ENCODE assay signal across 1 cellular context in genomic region chr22:40679249-40679963, GRCh38.
TF ChIP-seq lines count a peak whose summit lies in the region.

A gene with protein sequence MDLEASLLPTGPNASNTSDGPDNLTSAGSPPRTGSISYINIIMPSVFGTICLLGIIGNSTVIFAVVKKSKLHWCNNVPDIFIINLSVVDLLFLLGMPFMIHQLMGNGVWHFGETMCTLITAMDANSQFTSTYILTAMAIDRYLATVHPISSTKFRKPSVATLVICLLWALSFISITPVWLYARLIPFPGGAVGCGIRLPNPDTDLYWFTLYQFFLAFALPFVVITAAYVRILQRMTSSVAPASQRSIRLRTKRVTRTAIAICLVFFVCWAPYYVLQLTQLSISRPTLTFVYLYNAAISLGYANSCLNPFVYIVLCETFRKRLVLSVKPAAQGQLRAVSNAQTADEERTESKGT (plus strand): TSS chr22:40679484. CDS start chr22:40679653, 169 bp downstream.

TF ChIP-seq in H1, 55 proteins besides CTCF, POLR2A, EP300 and RAD21 (continued from another document):
- no peak for TF ChIP-seq USF2 (IDR thresholded peaks at IDR 0.05; ENCODE audit: low read length)
- no peak for TF ChIP-seq NANOG (IDR thresholded peaks at IDR 0.05; ENCODE audit: insufficient read depth, low read depth, low read length, poor library complexity, severe bottlenecking)
- no peak for TF ChIP-seq PHF8 (conservative IDR thresholded peaks at IDR 0.05; ENCODE audit: low read depth, low read length)
- TF ChIP-seq CBX8 (IDR thresholded peaks at IDR 0.05; ENCODE audit: borderline replicate concordance, low read depth, low read length), result no peak
- TF ChIP-seq NRF1 (IDR thresholded peaks at IDR 0.05; ENCODE audit: low read depth, low read length), result no peak
- TF ChIP-seq JUND (IDR thresholded peaks at IDR 0.05; ENCODE audit: low read length), result no peak
- no peak for TF ChIP-seq KDM4A (IDR thresholded peaks at IDR 0.05; ENCODE audit: low read depth, low read length, severe bottlenecking)
- TF ChIP-seq, protein P1, sequence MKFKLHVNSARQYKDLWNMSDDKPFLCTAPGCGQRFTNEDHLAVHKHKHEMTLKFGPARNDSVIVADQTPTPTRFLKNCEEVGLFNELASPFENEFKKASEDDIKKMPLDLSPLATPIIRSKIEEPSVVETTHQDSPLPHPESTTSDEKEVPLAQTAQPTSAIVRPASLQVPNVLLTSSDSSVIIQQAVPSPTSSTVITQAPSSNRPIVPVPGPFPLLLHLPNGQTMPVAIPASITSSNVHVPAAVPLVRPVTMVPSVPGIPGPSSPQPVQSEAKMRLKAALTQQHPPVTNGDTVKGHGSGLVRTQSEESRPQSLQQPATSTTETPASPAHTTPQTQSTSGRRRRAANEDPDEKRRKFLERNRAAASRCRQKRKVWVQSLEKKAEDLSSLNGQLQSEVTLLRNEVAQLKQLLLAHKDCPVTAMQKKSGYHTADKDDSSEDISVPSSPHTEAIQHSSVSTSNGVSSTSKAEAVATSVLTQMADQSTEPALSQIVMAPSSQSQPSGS (IDR thresholded peaks at IDR 0.05; ENCODE audit: low read length), result no peak
- TF ChIP-seq GTF2F1 (IDR thresholded peaks at IDR 0.05; ENCODE audit: borderline replicate concordance, low read depth, low read length), result no peak
- TF ChIP-seq TEAD4 (IDR thresholded peaks at IDR 0.05; ENCODE audit: low read depth, low read length), result no peak
TF ChIP-seq in H1: peak in this region for 0.
